12 cellular contexts compared by ENCODE assay signal in the genomic region with DNA sequence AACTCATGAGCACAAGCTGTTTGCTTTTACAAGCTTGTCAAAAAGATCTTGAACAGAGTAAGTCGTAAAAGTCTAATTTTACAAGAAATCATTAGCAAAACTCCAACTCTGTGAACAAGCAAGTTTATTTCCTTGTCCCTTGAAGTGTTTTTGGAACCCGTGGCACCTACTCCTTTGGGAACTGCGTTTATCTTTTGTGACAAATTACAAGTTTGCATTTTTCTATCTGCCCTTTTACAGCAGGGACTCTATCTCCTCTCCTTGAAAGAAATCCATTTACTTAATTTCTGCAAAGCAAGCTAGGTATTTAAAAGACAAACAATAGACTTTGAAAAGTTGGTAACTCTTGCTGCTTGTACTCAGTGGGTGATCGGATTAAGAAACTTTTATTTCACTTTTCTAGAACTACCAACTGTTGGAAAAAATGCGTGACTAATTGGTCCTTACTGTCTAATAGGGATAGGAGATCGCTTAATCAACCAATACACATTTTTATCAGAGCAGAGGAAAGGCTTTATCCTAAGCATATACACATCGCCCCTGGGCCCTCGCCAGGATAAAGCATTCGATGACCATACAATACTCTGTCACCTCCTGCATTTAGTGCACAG. TPM values are rescaled to one million over a fixed set of nuclear protein-coding genes. Genes with fewer than 3 reads are reported as not detected.
DNase-seq lines count a peak whose midpoint lies in the region; ATAC-seq and TF ChIP-seq lines count a peak whose summit lies in the region.
"Had no signal": no experiment of that assay in that cellular context is flagged by ENCODE, and none has a peak within 500 bp of the region (broad histone marks: within the 10 kb centered on the region; RNA-seq: fewer than 3 reads in every experiment).

No MANE protein-coding gene starts in this region.

- H3K27ac Mint-ChIP-seq in CD8-positive, alpha-beta T cell: no peak overlapping the region

- peaks cover 49% of the 10 kb centered on the region for H3K27me3 ChIP-seq in PC-3 (ENCODE audit: low read length)
- H3K27me3 ChIP-seq in rectal smooth muscle tissue (ENCODE audit: control insufficient read depth, insufficient read depth, low read length): no peaks in the 10 kb centered on the region
- H3K27me3 ChIP-seq in CD8-positive, alpha-beta T cell (ENCODE audit: insufficient read depth, low read length): peaks cover 13% of the 10 kb centered on the region

- no peaks in the 10 kb centered on the region for H3K9me3 ChIP-seq in PC-3 (ENCODE audit: low read length)
- H3K9me3 ChIP-seq in CD8-positive, alpha-beta T cell (ENCODE audit: low read length): no peaks in the 10 kb centered on the region

- no peaks in the 10 kb centered on the region for H3K36me3 Mint-ChIP-seq in CD8-positive, alpha-beta T cell

- H3K9ac ChIP-seq in PC-3 (ENCODE audit: low read length): no peak overlapping the region
- no peak overlapping the region for H3K9ac ChIP-seq in rectal smooth muscle tissue (ENCODE audit: low read length)

- H3K4me2 ChIP-seq in PC-3 (ENCODE audit: low read length): peak overlapping the region; percentile 85

- H3K4me3 ChIP-seq in PC-3 (ENCODE audit: low read length): peak overlapping the region; percentile 81
- peak overlapping the region; percentile 61 for H3K4me3 ChIP-seq in rectal smooth muscle tissue (ENCODE audit: low read length)
- no peak overlapping the region for H3K4me3 ChIP-seq in CD8-positive, alpha-beta T cell (ENCODE audit: low read depth, low read length)

- H3K27ac ChIP-seq in PC-3 (ENCODE audit: low read length): no peak overlapping the region
- no peak overlapping the region for H3K27ac ChIP-seq in rectal smooth muscle tissue (ENCODE audit: low read depth, low read length)
- no peak overlapping the region for H3K27ac ChIP-seq in CD8-positive, alpha-beta T cell (ENCODE audit: low read depth, low read length)
- H3K27ac ChIP-seq: foreskin keratinocyte had no signal

- intact Hi-C loops in PC-3 (cut with micrococcal nuclease): no loop called here
- intact Hi-C loops in CD8-positive, alpha-beta T cell (cut with DNase I, micrococcal nuclease): no loop called here

- H3K4me1 Mint-ChIP-seq in CD8-positive, alpha-beta T cell (ENCODE audit: low read depth): peaks cover 4% of the 10 kb centered on the region

- H3F3A ChIP-seq in PC-3 (ENCODE audit: low read length, unreplicated experiment): no peaks in the 10 kb centered on the region

- H3K27me3 Mint-ChIP-seq in CD8-positive, alpha-beta T cell (ENCODE audit: low read depth): peaks cover 44% of the 10 kb centered on the region

- no peaks in the 10 kb centered on the region for H3K36me3 ChIP-seq in PC-3 (ENCODE audit: low read depth, low read length)
- no peaks in the 10 kb centered on the region for H3K36me3 ChIP-seq in rectal smooth muscle tissue (ENCODE audit: control insufficient read depth, insufficient read depth, low read length)
- no peaks in the 10 kb centered on the region for H3K36me3 ChIP-seq in CD8-positive, alpha-beta T cell (ENCODE audit: insufficient read depth, low read length)

- H4K20me1 ChIP-seq in PC-3 (ENCODE audit: low read length): no peaks in the 10 kb centered on the region

- BruUV-seq in PC-3 (replicated peaks; lab: Mats Ljungman, UMichigan): no TSS peak

- ATAC-seq in PC-3 (no peak), GM18870 (IDR thresholded peaks at IDR 0.05; ENCODE audit: unreplicated experiment) (no peak)
- no peak for ATAC-seq in CD8-positive, alpha-beta T cell

- CTCF ChIA-PET in PC-3 (lab: Charles Lee): no interaction called here
- CTCF ChIA-PET in CD8-positive, alpha-beta T cell (lab: Charles Lee): interaction anchor here (0.6 kb wide), 1 partner anchor 346 kb away, joined by 4 read pairs; no protein-coding TSS in a partner anchor

- H3K9me3 Mint-ChIP-seq in CD8-positive, alpha-beta T cell: no peaks in the 10 kb centered on the region

- POLR2A ChIA-PET in PC-3 (lab: Charles Lee; ENCODE audit: unreplicated experiment): no interaction called here
- POLR2A ChIA-PET in CD8-positive, alpha-beta T cell (lab: Charles Lee): no interaction called here

- 0 out of 2 replicates have a peak, but pooled peaks cover 6% of the 10 kb centered on the region for H3K4me1 ChIP-seq in PC-3 (ENCODE audit: insufficient read depth, low read length)
- peaks cover 2% of the 10 kb centered on the region for H3K4me1 ChIP-seq in rectal smooth muscle tissue (ENCODE audit: control insufficient read depth, insufficient read depth, low read length)
- peaks cover 7% of the 10 kb centered on the region for H3K4me1 ChIP-seq in CD8-positive, alpha-beta T cell (ENCODE audit: insufficient read depth, low read length)
- H3K4me1 ChIP-seq: foreskin keratinocyte had no signal

- H3K4me3 Mint-ChIP-seq in CD8-positive, alpha-beta T cell: no peak overlapping the region

- TF ChIP-seq CTCF in PC-3 (conservative IDR thresholded peaks at IDR 0.05; ENCODE audit: low read depth, low read length): no peak
- no peak for TF ChIP-seq CTCF in CD8-positive, alpha-beta T cell (IDR thresholded peaks at IDR 0.05)

- H3K79me2 ChIP-seq in PC-3 (ENCODE audit: low read length): no peaks in the 10 kb centered on the region

- no peak overlapping the region for H2AFZ ChIP-seq in PC-3 (ENCODE audit: low read length)

- DNase-seq in ELR (ENCODE audit: low read depth): peak; percentile 14
- DNase-seq in PC-3: no peak
- peak; percentile 6 for DNase-seq in fibroblast of peridontal ligament (ENCODE audit: extremely low read depth)
- no peak for DNase-seq in CD8-positive, alpha-beta T cell
- DNase-seq in NCI-H1436 (lab: John Stamatoyannopoulos, UW): no peak
- no peak for DNase-seq in SHP77 (lab: John Stamatoyannopoulos, UW)
- DNase-seq: COR-L47; foreskin keratinocyte; stimulated activated naive CD4-positive, alpha-beta T cell treated with Interleukin-2 at 50 U/mL for 16 hours; T1000 had no signal

- H3K9me2 ChIP-seq in PC-3 (replicated peaks; ENCODE audit: low read length): no peaks in the 10 kb centered on the region

RNA-seq across cellular contexts. Expression of a gene that starts 1.9 kb away (rescaled TPM):
- total RNA-seq in PC-3 (2014; rRNA removed): 1.4 and 5.2 TPM in 2 replicates
- not detected for total RNA-seq in CD8-positive, alpha-beta T cell
- total RNA-seq: foreskin keratinocyte had no signal

Comparison
In these comparisons a context has a peak if more than half of its experiments do, and no peak if none do; other contexts are left out.
1. DNase-seq: peak in ELR (single experiment) and fibroblast of peridontal ligament (single experiment); none in PC-3 (single experiment), CD8-positive, alpha-beta T cell (0 of 7), NCI-H1436 (single experiment) and SHP77 (0 of 2).